ENCODE assay signal across 2 cellular contexts in the genomic region with DNA sequence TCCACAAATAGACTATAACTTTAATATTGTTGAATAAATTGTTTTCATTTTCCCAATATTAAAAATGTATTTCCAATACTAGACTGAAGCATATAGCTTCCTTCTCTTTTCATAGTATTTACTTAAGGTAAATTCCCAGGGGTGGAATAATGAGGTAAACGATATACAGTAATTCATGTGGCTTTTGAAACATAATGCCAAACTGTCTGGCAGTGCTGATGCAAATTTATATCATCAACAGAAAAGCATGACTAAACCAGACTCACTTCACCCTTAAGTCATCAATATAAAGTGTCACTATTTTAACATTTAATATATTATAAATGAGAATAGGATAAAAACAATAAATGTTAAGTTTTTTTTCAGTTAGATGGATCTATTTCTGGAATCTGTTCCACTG.
TF ChIP-seq lines count a peak whose summit lies in the region.

No MANE protein-coding gene starts in this region.

TF ChIP-seq in HEK293, 187 proteins besides CTCF, POLR2A, EP300 and RAD21 (continued from another document):
- TF ChIP-seq, protein P1, sequence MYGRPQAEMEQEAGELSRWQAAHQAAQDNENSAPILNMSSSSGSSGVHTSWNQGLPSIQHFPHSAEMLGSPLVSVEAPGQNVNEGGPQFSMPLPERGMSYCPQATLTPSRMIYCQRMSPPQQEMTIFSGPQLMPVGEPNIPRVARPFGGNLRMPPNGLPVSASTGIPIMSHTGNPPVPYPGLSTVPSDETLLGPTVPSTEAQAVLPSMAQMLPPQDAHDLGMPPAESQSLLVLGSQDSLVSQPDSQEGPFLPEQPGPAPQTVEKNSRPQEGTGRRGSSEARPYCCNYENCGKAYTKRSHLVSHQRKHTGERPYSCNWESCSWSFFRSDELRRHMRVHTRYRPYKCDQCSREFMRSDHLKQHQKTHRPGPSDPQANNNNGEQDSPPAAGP (tag by site-specific recombination; IDR thresholded peaks at IDR 0.05), result no peak
- TF ChIP-seq, protein P2, sequence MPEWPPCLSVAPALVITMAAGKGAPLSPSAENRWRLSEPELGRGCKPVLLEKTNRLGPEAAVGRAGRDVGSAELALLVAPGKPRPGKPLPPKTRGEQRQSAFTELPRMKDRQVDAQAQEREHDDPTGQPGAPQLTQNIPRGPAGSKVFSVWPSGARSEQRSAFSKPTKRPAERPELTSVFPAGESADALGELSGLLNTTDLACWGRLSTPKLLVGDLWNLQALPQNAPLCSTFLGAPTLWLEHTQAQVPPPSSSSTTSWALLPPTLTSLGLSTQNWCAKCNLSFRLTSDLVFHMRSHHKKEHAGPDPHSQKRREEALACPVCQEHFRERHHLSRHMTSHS (tag by site-specific recombination; IDR thresholded peaks at IDR 0.05), result no peak
- TF ChIP-seq ZEB2 (tag by site-specific recombination; IDR thresholded peaks at IDR 0.05) (peak; percentile 44; the same call in 1 of the 2 replicates), ZNF768 (tag by site-specific recombination; IDR thresholded peaks at IDR 0.05) (no peak), ZNF555 (tag by site-specific recombination; conservative IDR thresholded peaks at IDR 0.05) (no peak), ZNF211 (tag by site-specific recombination; IDR thresholded peaks at IDR 0.05; ENCODE audit: low read depth) (no peak), ZNF366 (tag by site-specific recombination; conservative IDR thresholded peaks at IDR 0.05) (0 out of 2 replicates have a peak, but pooled peaks have one; percentile 14), ZNF585B (tag by site-specific recombination; IDR thresholded peaks at IDR 0.05) (no peak), ZNF10 (tag by site-specific recombination; IDR thresholded peaks at IDR 0.05) (no peak), TRIM28 (IDR thresholded peaks at IDR 0.05; ENCODE audit: borderline replicate concordance, low read length) (no peak), ZNF529 (tag by site-specific recombination; IDR thresholded peaks at IDR 0.05; ENCODE audit: insufficient replicate concordance) (no peak), SP7 (tag by site-specific recombination; IDR thresholded peaks at IDR 0.05) (peak; percentile 56), ZNF16 (tag by site-specific recombination; IDR thresholded peaks at IDR 0.05; ENCODE audit: low read depth) (no peak), ZNF664 (tag by site-specific recombination; IDR thresholded peaks at IDR 0.05) (no peak)
- TF ChIP-seq, protein P3, sequence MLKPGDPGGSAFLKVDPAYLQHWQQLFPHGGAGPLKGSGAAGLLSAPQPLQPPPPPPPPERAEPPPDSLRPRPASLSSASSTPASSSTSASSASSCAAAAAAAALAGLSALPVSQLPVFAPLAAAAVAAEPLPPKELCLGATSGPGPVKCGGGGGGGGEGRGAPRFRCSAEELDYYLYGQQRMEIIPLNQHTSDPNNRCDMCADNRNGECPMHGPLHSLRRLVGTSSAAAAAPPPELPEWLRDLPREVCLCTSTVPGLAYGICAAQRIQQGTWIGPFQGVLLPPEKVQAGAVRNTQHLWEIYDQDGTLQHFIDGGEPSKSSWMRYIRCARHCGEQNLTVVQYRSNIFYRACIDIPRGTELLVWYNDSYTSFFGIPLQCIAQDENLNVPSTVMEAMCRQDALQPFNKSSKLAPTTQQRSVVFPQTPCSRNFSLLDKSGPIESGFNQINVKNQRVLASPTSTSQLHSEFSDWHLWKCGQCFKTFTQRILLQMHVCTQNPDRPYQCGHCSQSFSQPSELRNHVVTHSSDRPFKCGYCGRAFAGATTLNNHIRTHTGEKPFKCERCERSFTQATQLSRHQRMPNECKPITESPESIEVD (tag by site-specific recombination; IDR thresholded peaks at IDR 0.05), result peak; percentile 34; the same call in 1 of the 2 replicates
- TF ChIP-seq, protein P4, sequence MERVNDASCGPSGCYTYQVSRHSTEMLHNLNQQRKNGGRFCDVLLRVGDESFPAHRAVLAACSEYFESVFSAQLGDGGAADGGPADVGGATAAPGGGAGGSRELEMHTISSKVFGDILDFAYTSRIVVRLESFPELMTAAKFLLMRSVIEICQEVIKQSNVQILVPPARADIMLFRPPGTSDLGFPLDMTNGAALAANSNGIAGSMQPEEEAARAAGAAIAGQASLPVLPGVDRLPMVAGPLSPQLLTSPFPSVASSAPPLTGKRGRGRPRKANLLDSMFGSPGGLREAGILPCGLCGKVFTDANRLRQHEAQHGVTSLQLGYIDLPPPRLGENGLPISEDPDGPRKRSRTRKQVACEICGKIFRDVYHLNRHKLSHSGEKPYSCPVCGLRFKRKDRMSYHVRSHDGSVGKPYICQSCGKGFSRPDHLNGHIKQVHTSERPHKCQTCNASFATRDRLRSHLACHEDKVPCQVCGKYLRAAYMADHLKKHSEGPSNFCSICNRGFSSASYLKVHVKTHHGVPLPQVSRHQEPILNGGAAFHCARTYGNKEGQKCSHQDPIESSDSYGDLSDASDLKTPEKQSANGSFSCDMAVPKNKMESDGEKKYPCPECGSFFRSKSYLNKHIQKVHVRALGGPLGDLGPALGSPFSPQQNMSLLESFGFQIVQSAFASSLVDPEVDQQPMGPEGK (tag by site-specific recombination; IDR thresholded peaks at IDR 0.05), result no peak
- TF ChIP-seq, protein P5, sequence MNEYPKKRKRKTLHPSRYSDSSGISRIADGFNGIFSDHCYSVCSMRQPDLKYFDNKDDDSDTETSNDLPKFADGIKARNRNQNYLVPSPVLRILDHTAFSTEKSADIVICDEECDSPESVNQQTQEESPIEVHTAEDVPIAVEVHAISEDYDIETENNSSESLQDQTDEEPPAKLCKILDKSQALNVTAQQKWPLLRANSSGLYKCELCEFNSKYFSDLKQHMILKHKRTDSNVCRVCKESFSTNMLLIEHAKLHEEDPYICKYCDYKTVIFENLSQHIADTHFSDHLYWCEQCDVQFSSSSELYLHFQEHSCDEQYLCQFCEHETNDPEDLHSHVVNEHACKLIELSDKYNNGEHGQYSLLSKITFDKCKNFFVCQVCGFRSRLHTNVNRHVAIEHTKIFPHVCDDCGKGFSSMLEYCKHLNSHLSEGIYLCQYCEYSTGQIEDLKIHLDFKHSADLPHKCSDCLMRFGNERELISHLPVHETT (tag by site-specific recombination; IDR thresholded peaks at IDR 0.05), result 0 out of 2 replicates have a peak, but pooled peaks have one; percentile 28

TF ChIP-seq in HEK293T, 16 proteins besides CTCF, POLR2A, EP300 and RAD21 (continued from another document):
- TF ChIP-seq, protein P6, sequence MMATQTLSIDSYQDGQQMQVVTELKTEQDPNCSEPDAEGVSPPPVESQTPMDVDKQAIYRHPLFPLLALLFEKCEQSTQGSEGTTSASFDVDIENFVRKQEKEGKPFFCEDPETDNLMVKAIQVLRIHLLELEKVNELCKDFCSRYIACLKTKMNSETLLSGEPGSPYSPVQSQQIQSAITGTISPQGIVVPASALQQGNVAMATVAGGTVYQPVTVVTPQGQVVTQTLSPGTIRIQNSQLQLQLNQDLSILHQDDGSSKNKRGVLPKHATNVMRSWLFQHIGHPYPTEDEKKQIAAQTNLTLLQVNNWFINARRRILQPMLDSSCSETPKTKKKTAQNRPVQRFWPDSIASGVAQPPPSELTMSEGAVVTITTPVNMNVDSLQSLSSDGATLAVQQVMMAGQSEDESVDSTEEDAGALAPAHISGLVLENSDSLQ (IDR thresholded peaks at IDR 0.05), result no peak
